ENCODE assay signal across 9 cellular contexts in the genomic region with DNA sequence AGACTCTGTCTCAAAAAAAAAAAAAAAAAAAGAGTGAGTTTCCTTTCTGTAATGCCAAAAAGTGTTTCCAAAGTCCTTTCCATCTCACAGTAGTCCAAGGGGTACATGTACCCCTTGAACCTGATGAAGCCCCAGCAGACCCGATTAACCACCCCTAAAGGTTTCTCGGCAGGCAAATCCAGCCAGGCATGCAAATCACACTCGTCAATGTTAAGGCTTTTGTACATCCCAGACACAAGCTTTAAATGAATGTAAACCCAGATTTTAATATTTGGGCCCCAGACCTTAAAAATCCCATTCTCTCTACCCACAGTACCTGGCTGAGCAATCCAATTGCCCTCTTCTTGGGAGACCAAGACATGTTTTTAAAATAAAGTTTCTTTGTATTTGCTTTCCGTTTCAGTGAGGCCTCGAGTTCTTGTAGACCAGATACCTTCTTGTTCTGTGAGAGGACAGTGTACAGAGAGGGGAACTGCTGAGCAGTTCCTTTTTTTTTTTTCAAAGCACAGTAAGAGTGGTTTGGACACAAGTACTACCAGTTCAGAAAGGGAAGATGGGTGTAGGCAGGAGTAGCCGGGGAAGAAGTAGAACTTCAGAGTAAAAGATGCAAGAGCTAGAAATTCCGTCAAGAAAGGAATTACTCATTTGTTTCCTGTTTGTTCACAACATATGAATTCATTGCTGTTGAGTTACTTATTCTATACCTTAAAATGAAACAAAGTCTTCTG. TPM values are rescaled to one million over a fixed set of nuclear protein-coding genes. Genes with fewer than 3 reads are reported as not detected.
DNase-seq lines count a peak whose midpoint lies in the region; ATAC-seq, FAIRE-seq and TF ChIP-seq lines count a peak whose summit lies in the region.
"Had no signal": no experiment of that assay in that cellular context is flagged by ENCODE, and none has a peak within 500 bp of the region (broad histone marks: within the 10 kb centered on the region; RNA-seq: fewer than 3 reads in every experiment).

A gene with protein sequence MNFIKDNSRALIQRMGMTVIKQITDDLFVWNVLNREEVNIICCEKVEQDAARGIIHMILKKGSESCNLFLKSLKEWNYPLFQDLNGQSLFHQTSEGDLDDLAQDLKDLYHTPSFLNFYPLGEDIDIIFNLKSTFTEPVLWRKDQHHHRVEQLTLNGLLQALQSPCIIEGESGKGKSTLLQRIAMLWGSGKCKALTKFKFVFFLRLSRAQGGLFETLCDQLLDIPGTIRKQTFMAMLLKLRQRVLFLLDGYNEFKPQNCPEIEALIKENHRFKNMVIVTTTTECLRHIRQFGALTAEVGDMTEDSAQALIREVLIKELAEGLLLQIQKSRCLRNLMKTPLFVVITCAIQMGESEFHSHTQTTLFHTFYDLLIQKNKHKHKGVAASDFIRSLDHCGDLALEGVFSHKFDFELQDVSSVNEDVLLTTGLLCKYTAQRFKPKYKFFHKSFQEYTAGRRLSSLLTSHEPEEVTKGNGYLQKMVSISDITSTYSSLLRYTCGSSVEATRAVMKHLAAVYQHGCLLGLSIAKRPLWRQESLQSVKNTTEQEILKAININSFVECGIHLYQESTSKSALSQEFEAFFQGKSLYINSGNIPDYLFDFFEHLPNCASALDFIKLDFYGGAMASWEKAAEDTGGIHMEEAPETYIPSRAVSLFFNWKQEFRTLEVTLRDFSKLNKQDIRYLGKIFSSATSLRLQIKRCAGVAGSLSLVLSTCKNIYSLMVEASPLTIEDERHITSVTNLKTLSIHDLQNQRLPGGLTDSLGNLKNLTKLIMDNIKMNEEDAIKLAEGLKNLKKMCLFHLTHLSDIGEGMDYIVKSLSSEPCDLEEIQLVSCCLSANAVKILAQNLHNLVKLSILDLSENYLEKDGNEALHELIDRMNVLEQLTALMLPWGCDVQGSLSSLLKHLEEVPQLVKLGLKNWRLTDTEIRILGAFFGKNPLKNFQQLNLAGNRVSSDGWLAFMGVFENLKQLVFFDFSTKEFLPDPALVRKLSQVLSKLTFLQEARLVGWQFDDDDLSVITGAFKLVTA (minus strand): TSS at position 465 of the 728 bp plus-strand sequence. CDS start 8,111 bp downstream, outside the sequence.

- no peaks in the 10 kb centered on the region for H3K36me3 Mint-ChIP-seq in activated CD8-positive, alpha-beta memory T cell treated with anti-CD3 and anti-CD28 coated beads, Interleukin-2, amount 10 ng/mL, durations not matched to agents 7 days and 5 days
- H3K36me3 Mint-ChIP-seq in T-cell = no peaks in the 10 kb centered on the region

- H3K9me3 ChIP-seq in pancreas = no peaks in the 10 kb centered on the region

- peak within 1 kb of the TSS in 1 of 4 donors; percentile 3 for H3K4me3 ChIP-seq in pancreas
- H3K4me3 ChIP-seq: SK-N-MC had no signal

- H3K4me1 Mint-ChIP-seq in activated CD8-positive, alpha-beta memory T cell treated with anti-CD3 and anti-CD28 coated beads, Interleukin-2, amount 10 ng/mL, durations not matched to agents 7 days and 5 days = peaks cover 4% of the 10 kb centered on the region
- peaks cover 0 to 6% (median 4%) of the 10 kb centered on the region in 3 donors for H3K4me1 Mint-ChIP-seq in T-cell

- peaks cover 0 to 3% (median 0%) of the 10 kb centered on the region in 3 donors for H3K4me1 ChIP-seq in pancreas

- ATAC-seq in activated CD8-positive, alpha-beta memory T cell treated with anti-CD3 and anti-CD28 coated beads, Interleukin-2, amount 10 ng/mL, durations not matched to agents 7 days and 5 days = peak; percentile 33
- ATAC-seq in HG03064 (IDR thresholded peaks at IDR 0.05; ENCODE audit: low read depth, unreplicated experiment) = peak; percentile 88
- no peak for ATAC-seq in T-cell (replicated peaks in 1 of 4)
- ATAC-seq in pancreas = peak in 2 of 4 donors; percentile 77 to 79

- peak within 1 kb of the TSS in 3 of 4 donors; percentile 10 to 45 (median 42) for H3K27ac ChIP-seq in pancreas
- H3K27ac ChIP-seq: SK-N-MC had no signal

- DNase-seq in activated CD8-positive, alpha-beta memory T cell treated with anti-CD3 and anti-CD28 coated beads, Interleukin-2, amount 10 ng/mL, durations not matched to agents 7 days and 5 days = no peak
- no peak for DNase-seq in activated CD8-positive, alpha-beta memory T cell treated with anti-CD3 and anti-CD28 coated beads for 24 hours
- no peak for DNase-seq in T-cell
- DNase-seq in pancreas = no peak
- no peak for DNase-seq in NCI-H2196 (lab: John Stamatoyannopoulos, UW; ENCODE audit: unreplicated experiment)
- no peak for DNase-seq in RCC 7860 (ENCODE audit: low spot score)
- DNase-seq in epidermal melanocyte (ENCODE audit: insufficient read length, low spot score) = no peak

- CTCF ChIA-PET in activated CD8-positive, alpha-beta memory T cell treated with anti-CD3 and anti-CD28 coated beads, Interleukin-2, amount 10 ng/mL, durations not matched to agents 7 days and 5 days (lab: Charles Lee) = interaction anchor here (0.6 to 0.7 kb wide), 2 partner anchors 130 to 581 kb away, joined by 3 read pairs; no protein-coding TSS in a partner anchor
- CTCF ChIA-PET in T-cell (lab: Charles Lee) = no interaction called here

- TF ChIP-seq CTCF in pancreas (IDR thresholded peaks at IDR 0.05) = no peak

- peak within 1 kb of the TSS; percentile 41 for H3K27ac Mint-ChIP-seq in activated CD8-positive, alpha-beta memory T cell treated with anti-CD3 and anti-CD28 coated beads, Interleukin-2, amount 10 ng/mL, durations not matched to agents 7 days and 5 days
- H3K27ac Mint-ChIP-seq in T-cell = peak within 1 kb of the TSS; percentile 48 to 61

- no peaks in the 10 kb centered on the region for H3K27me3 Mint-ChIP-seq in activated CD8-positive, alpha-beta memory T cell treated with anti-CD3 and anti-CD28 coated beads, Interleukin-2, amount 10 ng/mL, durations not matched to agents 7 days and 5 days
- H3K27me3 Mint-ChIP-seq in T-cell = peaks cover 0 to under 1% of the 10 kb centered on the region in 2 donors

- FAIRE-seq in pancreas (lab: Jason Lieb, UNC) (no peak), RCC 7860 (lab: Jason Lieb, UNC) (no peak)

- WGBS in pancreas, 2 donors = 88 to 89% methylated on average over 7 of the region's 7 CpGs

- intact Hi-C loops in pancreas (cut with DNase I) = no loop called here

- H3K36me3 ChIP-seq in pancreas = no peaks in the 10 kb centered on the region

- H3K27me3 ChIP-seq in pancreas = no peaks in the 10 kb centered on the region

- peak within 1 kb of the TSS; percentile 14 for H3K4me3 Mint-ChIP-seq in activated CD8-positive, alpha-beta memory T cell treated with anti-CD3 and anti-CD28 coated beads, Interleukin-2, amount 10 ng/mL, durations not matched to agents 7 days and 5 days
- no peak within 1 kb of the TSS for H3K4me3 Mint-ChIP-seq in T-cell

- no peaks in the 10 kb centered on the region for H3K9me3 Mint-ChIP-seq in activated CD8-positive, alpha-beta memory T cell treated with anti-CD3 and anti-CD28 coated beads, Interleukin-2, amount 10 ng/mL, durations not matched to agents 7 days and 5 days (ENCODE audit: low read depth)
- no peaks in the 10 kb centered on the region for H3K9me3 Mint-ChIP-seq in T-cell

- POLR2A ChIA-PET in T-cell (lab: Charles Lee) = interaction anchor here in 1 of 2 donors (0.6 kb wide), 1 partner anchor 18 kb away, joined by 3 read pairs; no protein-coding TSS in a partner anchor

RNA-seq across cellular contexts. Expression of the gene that starts here (rescaled TPM):
- total RNA-seq in activated CD8-positive, alpha-beta memory T cell treated with anti-CD3 and anti-CD28 coated beads, Interleukin-2, amount 10 ng/mL, durations not matched to agents 7 days and 5 days = under 1 TPM in 1 of 2 experiments, not detected in 1; 0.07 TPM
- total RNA-seq in T-cell = under 1 TPM in 2 of 5 donors, not detected in 3; 0.13 to 0.20 TPM
- total RNA-seq in pancreas = 1 to 10 TPM in 2 of 6 donors, under 1 TPM in 4; 0.13 to 1.9 (median 0.34) TPM
- polyA plus RNA-seq in pancreas = under 1 TPM; 0.21 to 0.49 TPM

Comparison
In these comparisons a context has a peak if more than half of its experiments do, and no peak if none do; other contexts are left out.
1. Peak in ATAC-seq in activated CD8-positive, alpha-beta memory T cell treated with anti-CD3 and anti-CD28 coated beads, Interleukin-2, amount 10 ng/mL, durations not matched to agents 7 days and 5 days; RNA of the gene not detected or under 1 TPM.